19 cellular contexts compared by ENCODE assay signal in genomic region chr16:83970430-83970815, GRCh38. TPM values are rescaled to one million over a fixed set of nuclear protein-coding genes. Genes with fewer than 3 reads are reported as not detected.
DNase-seq lines count a peak whose midpoint lies in the region; ATAC-seq and TF ChIP-seq lines count a peak whose summit lies in the region.
"Had no signal": no experiment of that assay in that cellular context is flagged by ENCODE, and none has a peak within 500 bp of the region (broad histone marks: within the 10 kb centered on the region; RNA-seq: fewer than 3 reads in every experiment).

No MANE protein-coding gene starts in this region.

- 85% methylated on average over 6 of the region's 6 CpGs for WGBS in aorta, 2 donors

- H3K4me3 ChIP-seq in left ventricle myocardium inferior (no peak overlapping the region), aorta (ENCODE audit: low read length in 2 of 2) (no peak overlapping the region), gastrocnemius medialis (no peak overlapping the region)
- H3K4me3 ChIP-seq: BLaER1 had no signal

- H3K4me1 Mint-ChIP-seq in WTC11, result peaks cover 7% of the 10 kb centered on the region
- no peaks in the 10 kb centered on the region for H3K4me1 Mint-ChIP-seq in neural crest cell

- H3K27ac ChIP-seq in left ventricle myocardium inferior (replicated peaks) (no peak overlapping the region), aorta (ENCODE audit: low read depth in 1 of 2, low read length in 2 of 2) (no peak overlapping the region), gastrocnemius medialis (no peak overlapping the region)
- H3K27ac ChIP-seq: BLaER1, KMS-11, RWPE1 had no signal

- CTCF ChIA-PET in WTC11 (lab: Charles Lee), result interaction anchor here (0.7 to 3.7 kb wide), 11 partner anchors 14 to 114 kb away, joined by 3 to 36 read pairs (median 7); partner anchors contain the start of genes OSGIN1 and SLC38A8

- peak; percentile 3 for DNase-seq in left ventricle myocardium inferior
- no peak for DNase-seq in left ventricle myocardium superior
- DNase-seq in WTC11 (ENCODE audit: low spot score), result no peak
- no peak for DNase-seq in neural crest cell (ENCODE audit: low read depth, low spot score)
- peak; percentile 38 to 66 for DNase-seq in aorta
- DNase-seq in gastrocnemius medialis, result no peak
- no peak for DNase-seq in GM13976 (ENCODE audit: low spot score)
- DNase-seq: CD4-positive, alpha-beta T cell; MM.1S; NCI-H1694; NCI-H2029 treated with DMSO at 0.1 percent for 48 hours; NCI-H526 treated with DMSO at 0.1 percent for 48 hours; SK-N-SH had no signal

- H3K9me3 ChIP-seq in left ventricle myocardium inferior (replicated peaks) (no peaks in the 10 kb centered on the region), aorta (ENCODE audit: control insufficient read depth, low read length) (no peaks in the 10 kb centered on the region), gastrocnemius medialis (no peaks in the 10 kb centered on the region)
- H3K9me3 ChIP-seq: BLaER1, SK-N-SH had no signal

- ATAC-seq in left ventricle myocardium superior (no peak), WTC11 (no peak), aorta (ENCODE audit: low FRiP score) (no peak), gastrocnemius medialis (no peak)
- ATAC-seq: HCT116 had no signal

- H3K27me3 ChIP-seq in left ventricle myocardium inferior (ENCODE audit: low read depth) (peaks cover 16% of the 10 kb centered on the region), aorta (ENCODE audit: control insufficient read depth in 1 of 2, insufficient read depth in 2 of 2, low read length in 1 of 2) (no peaks in the 10 kb centered on the region), gastrocnemius medialis (peaks cover 0 to 7% (median 0%) of the 10 kb centered on the region in 3 donors)

- POLR2A ChIA-PET in WTC11 (lab: Charles Lee), result no interaction called here

- intact Hi-C loops in left ventricle myocardium inferior (cut with micrococcal nuclease), result no loop called here
- intact Hi-C loops in left ventricle myocardium superior (cut with micrococcal nuclease), result no loop called here
- intact Hi-C loops in aorta (cut with DNase I), result no loop called here
- intact Hi-C loops in gastrocnemius medialis (cut with DNase I; ENCODE audit: low total_unique reads), result no loop called here

- H3K9me3 Mint-ChIP-seq in WTC11, result no peaks in the 10 kb centered on the region
- H3K9me3 Mint-ChIP-seq in neural crest cell, result no peaks in the 10 kb centered on the region
- H3K9me3 Mint-ChIP-seq: CD4-positive, alpha-beta T cell; IgD-negative memory B cell had no signal

- no peaks in the 10 kb centered on the region for H3K4me1 ChIP-seq in left ventricle myocardium inferior
- H3K4me1 ChIP-seq in aorta (ENCODE audit: control insufficient read depth in 1 of 2, insufficient read depth in 2 of 2, low read length in 2 of 2), result no peaks in the 10 kb centered on the region
- no peaks in the 10 kb centered on the region for H3K4me1 ChIP-seq in gastrocnemius medialis

- H3K36me3 ChIP-seq in left ventricle myocardium inferior (peaks cover 6% of the 10 kb centered on the region), aorta (ENCODE audit: control insufficient read depth in 1 of 2, insufficient read depth in 2 of 2, low read length in 1 of 2) (peaks cover 0 to 2% of the 10 kb centered on the region in 2 donors), gastrocnemius medialis (peaks cover 0 to 9% of the 10 kb centered on the region in 2 donors)
- H3K36me3 ChIP-seq: BLaER1 had no signal

- peaks cover 12% of the 10 kb centered on the region for H3K27me3 Mint-ChIP-seq in WTC11 (ENCODE audit: low read depth)
- peaks cover 11% of the 10 kb centered on the region for H3K27me3 Mint-ChIP-seq in neural crest cell (ENCODE audit: low read depth)

- 0 out of 2 replicates have a peak overlapping the region, but pooled peaks have one; percentile 56 for H3K4me3 Mint-ChIP-seq in WTC11
- H3K4me3 Mint-ChIP-seq in neural crest cell, result peak overlapping the region; percentile 78
- H3K4me3 Mint-ChIP-seq: CD4-positive, alpha-beta T cell had no signal

- TF ChIP-seq POLR2A in gastrocnemius medialis (IDR thresholded peaks at IDR 0.05), result no peak

- in situ Hi-C loops in gastrocnemius medialis (cut with MboI; ENCODE audit: low sequenced_read_pairs in 4 of 4), result loop anchor here (10.0 to 25.0 kb wide), 6 partner anchors 84 to 517 kb away; partner anchors contain the start of genes ADAD2 (in 1 of the 4), HSBP1 (in 1 of the 4) and TAF1C (in 1 of the 4)
- in situ Hi-C loops in GM13976 (cut with MboI; ENCODE audit: low sequenced_read_pairs, unreplicated experiment), result loop anchor here (10.0 to 25.0 kb wide), 3 partner anchors 92 to 517 kb away; partner anchors contain the start of gene TAF1C

- TF ChIP-seq CTCF in left ventricle myocardium inferior (IDR thresholded peaks at IDR 0.05; ENCODE audit: borderline replicate concordance) (no peak), WTC11 (IDR thresholded peaks at IDR 0.05) (no peak), neural crest cell (conservative IDR thresholded peaks at IDR 0.05) (no peak), gastrocnemius medialis (IDR thresholded peaks at IDR 0.05 in 4 of 5, conservative IDR thresholded peaks at IDR 0.05 in 1 of 5) (no peak), GM13976 (IDR thresholded peaks at IDR 0.05; ENCODE audit: borderline replicate concordance, control extremely low read depth, extremely low read depth, insufficient read depth, missing control alignments) (no peak)

- H3K36me3 Mint-ChIP-seq in WTC11 (no peaks in the 10 kb centered on the region), neural crest cell (ENCODE audit: low read depth) (no peaks in the 10 kb centered on the region)
- H3K36me3 Mint-ChIP-seq: IgD-negative memory B cell had no signal

- H3K27ac Mint-ChIP-seq in WTC11 (no peak overlapping the region), neural crest cell (ENCODE audit: unreplicated experiment) (no peak overlapping the region)
- H3K27ac Mint-ChIP-seq: CD4-positive, alpha-beta T cell; IgD-negative memory B cell had no signal

TF ChIP-seq in WTC11, 78 proteins besides CTCF, POLR2A, EP300 and RAD21:
- TF ChIP-seq AR (CRISPR knock-in tag; IDR thresholded peaks at IDR 0.05), result no peak

RNA-seq across cellular contexts. Expression of gene NECAB2, which starts 2.4 kb away (rescaled TPM):
- 0.69 TPM for total RNA-seq in left ventricle myocardium inferior
- total RNA-seq in left ventricle myocardium superior, result 0.84 TPM
- total RNA-seq in WTC11 (2021), result 2.9 to 4.9 TPM (median 4.4 TPM) in 3 replicates
- total RNA-seq in neural crest cell, result 16.2 and 19.6 TPM in 2 replicates
- under 1 TPM; 0.23 to 0.75 TPM for total RNA-seq in aorta
- polyA plus RNA-seq in aorta, result not detected
- not detected for total RNA-seq in gastrocnemius medialis
- total RNA-seq: CD4-positive, alpha-beta T cell; Daoy had no signal
- polyA plus RNA-seq: IgD-negative memory B cell had no signal

RNA-seq across cellular contexts. Expression of gene OSGIN1, which starts 17.4 kb away (rescaled TPM):
- 12.5 TPM for total RNA-seq in left ventricle myocardium inferior
- total RNA-seq in left ventricle myocardium superior, result 4.7 TPM
- 0.73 to 1.7 TPM (median 1.1 TPM) in 3 replicates for total RNA-seq in WTC11 (2021)
- total RNA-seq in neural crest cell, result 2.4 and 3.0 TPM in 2 replicates
- 10 to 100 TPM; 10.3 to 13.6 TPM for total RNA-seq in aorta
- polyA plus RNA-seq in aorta, result 10 to 100 TPM; 10.0 to 13.7 TPM
- 10 to 100 TPM in 3 of 4 donors, 1 to 10 TPM in 1; 9.6 to 24.9 (median 13.2) TPM for total RNA-seq in gastrocnemius medialis

Comparison
In these comparisons a context has a peak if more than half of its experiments do, and no peak if none do; other contexts are left out.
1. DNase-seq: peak in left ventricle myocardium inferior (single experiment) and aorta (2 of 2); none in left ventricle myocardium superior (single experiment), WTC11 (single experiment), neural crest cell (single experiment), gastrocnemius medialis (0 of 2) and GM13976 (single experiment).